ENCODE assay signal across 14 cellular contexts in the genomic region with DNA sequence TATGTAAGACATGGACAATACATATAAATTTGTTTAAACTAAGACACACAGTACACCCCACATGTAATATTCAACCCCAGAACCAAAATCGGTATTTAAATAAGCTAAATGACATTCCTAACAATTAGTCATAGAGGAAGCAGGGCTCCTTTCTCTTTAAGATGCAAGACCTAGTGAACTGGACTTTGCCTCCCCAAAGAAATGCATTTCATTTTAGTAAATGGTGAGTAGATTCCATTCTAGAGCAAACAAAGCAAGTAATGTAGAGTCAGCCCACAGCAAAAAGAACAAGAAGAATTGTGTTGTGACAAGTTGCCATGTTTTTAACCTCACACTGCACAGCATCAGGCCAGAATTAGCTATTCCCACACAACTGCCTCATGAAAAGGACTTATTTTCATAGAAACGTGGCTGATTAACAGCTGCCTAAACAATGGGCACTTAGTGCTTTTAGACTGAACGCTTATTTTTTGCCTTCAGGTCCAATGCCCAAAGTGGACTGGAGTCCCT. TPM values are rescaled to one million over a fixed set of nuclear protein-coding genes. Genes with fewer than 3 reads are reported as not detected.
DNase-seq lines count a peak whose midpoint lies in the region; ATAC-seq and TF ChIP-seq lines count a peak whose summit lies in the region.
"Had no signal": no experiment of that assay in that cellular context is flagged by ENCODE, and none has a peak within 500 bp of the region (broad histone marks: within the 10 kb centered on the region; RNA-seq: fewer than 3 reads in every experiment).

No MANE protein-coding gene starts in this region.

- CTCF ChIA-PET in SK-N-SH (lab: Yijun Ruan, JAX): interaction anchor here (0.8 to 1.5 kb wide), 5 partner anchors 11 to 44 kb away, joined by 3 to 4 read pairs (median 4); a partner anchor contains a TSS

- H3K27me3 ChIP-seq in SK-N-SH (ENCODE audit: insufficient read depth) (no peaks in the 10 kb centered on the region), right cardiac atrium (ENCODE audit: control insufficient read depth, insufficient read depth) (no peaks in the 10 kb centered on the region)
- H3K27me3 ChIP-seq: left lung had no signal

- H3K9me2 ChIP-seq in SK-N-SH: no peaks in the 10 kb centered on the region

- peaks cover 29 to 35% of the 10 kb centered on the region in 2 experiments for H3K36me3 ChIP-seq in SK-N-SH (replicated peaks in 1 of 2; ENCODE audit: control insufficient read depth in 1 of 2, insufficient read depth in 2 of 2, low read length in 1 of 2)

- H3K4me2 ChIP-seq in SK-N-SH: peak overlapping the region; percentile 36

- H2AFZ ChIP-seq in SK-N-SH (ENCODE audit: low read depth): no peak overlapping the region

- H4K20me1 ChIP-seq in SK-N-SH (ENCODE audit: insufficient read depth): peaks cover 57% of the 10 kb centered on the region

- POLR2A ChIA-PET in SK-N-SH (lab: Yijun Ruan, JAX): interaction anchor here (0.6 kb wide), 1 partner anchor 13 kb away, joined by 3 read pairs; no protein-coding TSS in a partner anchor

- intact Hi-C loops in left colon (cut with DNase I, micrococcal nuclease) (no loop called here), right cardiac atrium (cut with DNase I) (no loop called here)

- peaks cover 79% of the 10 kb centered on the region for H3K79me2 ChIP-seq in SK-N-SH (ENCODE audit: insufficient read depth)

- TF ChIP-seq EP300 in SK-N-SH (IDR thresholded peaks at IDR 0.05; ENCODE audit: borderline replicate concordance in 1 of 2, low read depth in 1 of 2, low read length in 1 of 2): no peak

- DNase-seq in SK-N-SH (no peak), left colon (no peak), superior temporal gyrus (ENCODE audit: extremely low spot score) (peak; percentile 80), SW 1271 (lab: John Stamatoyannopoulos, UW) (no peak), dedifferentiated amniotic fluid mesenchymal stem cell (ENCODE audit: extremely low spot score) (no peak), right cardiac atrium (no peak)
- DNase-seq: DMS153, left lung, NCI-H2227 treated with DMSO at 0.1 percent for 48 hours, occipital lobe had no signal

- TF ChIP-seq RAD21 in SK-N-SH (IDR thresholded peaks at IDR 0.05; ENCODE audit: low read length): no peak

- H3K9me3 ChIP-seq in SK-N-SH: no peaks in the 10 kb centered on the region
- H3K9me3 ChIP-seq in right cardiac atrium (ENCODE audit: control insufficient read depth, low read length): no peaks in the 10 kb centered on the region
- H3K9me3 ChIP-seq: left lung had no signal

- TF ChIP-seq CTCF in SK-N-SH (IDR thresholded peaks at IDR 0.05): no peak

- no peak overlapping the region for H3K4me3 ChIP-seq in SK-N-SH (ENCODE audit: low read depth in 2 of 2, low read length in 1 of 2)
- H3K4me3 ChIP-seq in right cardiac atrium (ENCODE audit: low read length): no peak overlapping the region
- H3K4me3 ChIP-seq: left lung had no signal

- H3K27ac ChIP-seq in SK-N-SH (ENCODE audit: low read depth in 2 of 2, low read length in 1 of 2) (peak overlapping the region in 1 of 2 experiments; percentile 9; a peak in 2 of 4 replicates), angular gyrus (ENCODE audit: low read depth, low read length) (peak overlapping the region; percentile 74), right cardiac atrium (ENCODE audit: low read length) (no peak overlapping the region)
- H3K27ac ChIP-seq: 22Rv1 had no signal

- no peaks in the 10 kb centered on the region for H3F3A ChIP-seq in SK-N-SH (replicated peaks; ENCODE audit: insufficient read depth)

- ATAC-seq in SK-N-SH treated with all-trans-retinoic acid at 6 μM for 48 hours (no peak; the same call in 2 of the 3 replicates), left colon (peak; percentile 71), right cardiac atrium (no peak)
- ATAC-seq: left lung, Right ventricle myocardium inferior had no signal

- 69% methylated on average over 3 of the region's 3 CpGs for WGBS in SK-N-SH (ENCODE audit: low lambda C conversion rate)
- 74% methylated on average over 3 of the region's 3 CpGs for WGBS in right cardiac atrium

- peak overlapping the region; percentile 6; the same call in 1 of the 2 replicates for H3K9ac ChIP-seq in SK-N-SH

- H3K4me1 ChIP-seq in SK-N-SH (ENCODE audit: control insufficient read depth in 1 of 2, insufficient read depth in 2 of 2, low read depth in 1 of 2, low read length in 1 of 2) (peaks cover 6 to 8% of the 10 kb centered on the region in 2 experiments; a peak in 2 of 4 replicates), right cardiac atrium (ENCODE audit: control insufficient read depth, insufficient read depth, low read length) (peaks cover 3% of the 10 kb centered on the region)

TF ChIP-seq in SK-N-SH, 30 proteins besides CTCF, POLR2A, EP300 and RAD21 (continues in another document):
- no peak for TF ChIP-seq FOSL2 (IDR thresholded peaks at IDR 0.05; ENCODE audit: borderline replicate concordance, low read depth)
- TF ChIP-seq POLR2AphosphoS5 (IDR thresholded peaks at IDR 0.05; ENCODE audit: low read depth, low read length): no peak
- TF ChIP-seq RCOR1 (IDR thresholded peaks at IDR 0.05; ENCODE audit: low read length): no peak
- TF ChIP-seq, protein P1, sequence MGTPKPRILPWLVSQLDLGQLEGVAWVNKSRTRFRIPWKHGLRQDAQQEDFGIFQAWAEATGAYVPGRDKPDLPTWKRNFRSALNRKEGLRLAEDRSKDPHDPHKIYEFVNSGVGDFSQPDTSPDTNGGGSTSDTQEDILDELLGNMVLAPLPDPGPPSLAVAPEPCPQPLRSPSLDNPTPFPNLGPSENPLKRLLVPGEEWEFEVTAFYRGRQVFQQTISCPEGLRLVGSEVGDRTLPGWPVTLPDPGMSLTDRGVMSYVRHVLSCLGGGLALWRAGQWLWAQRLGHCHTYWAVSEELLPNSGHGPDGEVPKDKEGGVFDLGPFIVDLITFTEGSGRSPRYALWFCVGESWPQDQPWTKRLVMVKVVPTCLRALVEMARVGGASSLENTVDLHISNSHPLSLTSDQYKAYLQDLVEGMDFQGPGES (IDR thresholded peaks at IDR 0.05; ENCODE audit: low read depth, low read length): no peak
- TF ChIP-seq TAF1 (IDR thresholded peaks at IDR 0.05; ENCODE audit: borderline replicate concordance, low read depth, low read length): no peak
- no peak for TF ChIP-seq FOXJ3 (CRISPR knock-in tag; IDR thresholded peaks at IDR 0.05)
- no peak for TF ChIP-seq GATA2 (CRISPR knock-in tag; IDR thresholded peaks at IDR 0.05)

TF ChIP-seq in SK-N-SH treated with all-trans-retinoic acid at 6 μM for 48 hours, 23 proteins besides CTCF, POLR2A, EP300 and RAD21 (continues in another document):
- no peak for TF ChIP-seq PPARA (CRISPR knock-in tag; IDR thresholded peaks at IDR 0.05; ENCODE audit: borderline replicate concordance)
- TF ChIP-seq ZNF565 (CRISPR knock-in tag; conservative IDR thresholded peaks at IDR 0.05; ENCODE audit: low read depth): no peak
- TF ChIP-seq ZFP30 (CRISPR knock-in tag; IDR thresholded peaks at IDR 0.05): no peak
- TF ChIP-seq ZFP3 (CRISPR knock-in tag; IDR thresholded peaks at IDR 0.05): no peak
- TF ChIP-seq, protein P2, sequence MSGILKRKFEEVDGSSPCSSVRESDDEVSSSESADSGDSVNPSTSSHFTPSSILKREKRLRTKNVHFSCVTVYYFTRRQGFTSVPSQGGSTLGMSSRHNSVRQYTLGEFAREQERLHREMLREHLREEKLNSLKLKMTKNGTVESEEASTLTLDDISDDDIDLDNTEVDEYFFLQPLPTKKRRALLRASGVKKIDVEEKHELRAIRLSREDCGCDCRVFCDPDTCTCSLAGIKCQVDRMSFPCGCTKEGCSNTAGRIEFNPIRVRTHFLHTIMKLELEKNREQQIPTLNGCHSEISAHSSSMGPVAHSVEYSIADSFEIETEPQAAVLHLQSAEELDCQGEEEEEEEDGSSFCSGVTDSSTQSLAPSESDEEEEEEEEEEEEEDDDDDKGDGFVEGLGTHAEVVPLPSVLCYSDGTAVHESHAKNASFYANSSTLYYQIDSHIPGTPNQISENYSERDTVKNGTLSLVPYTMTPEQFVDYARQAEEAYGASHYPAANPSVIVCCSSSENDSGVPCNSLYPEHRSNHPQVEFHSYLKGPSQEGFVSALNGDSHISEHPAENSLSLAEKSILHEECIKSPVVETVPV (CRISPR knock-in tag; IDR thresholded peaks at IDR 0.05): no peak
- TF ChIP-seq ISL1 (CRISPR knock-in tag; IDR thresholded peaks at IDR 0.05): no peak

RNA-seq across cellular contexts. Expression of a gene that starts 14.4 kb away (rescaled TPM):
- polyA plus RNA-seq in SK-N-SH (2012; rRNA removed) (38.8 and 48.5 TPM in 2 replicates), right cardiac atrium (60.7 TPM)
- 63.0 and 77.9 TPM in 2 replicates for polyA plus RNA-seq in SK-N-SH (2012; cell fraction: cytosol; rRNA removed)
- polyA plus RNA-seq in SK-N-SH (2012; cell fraction: nucleus; rRNA removed): 24.5 and 41.2 TPM in 2 replicates
- total RNA-seq in left colon (10 to 100 TPM; 76.5 to 84.6 TPM), right cardiac atrium (10 to 100 TPM; 56.2 to 81.5 (median 65.3) TPM)

RNA-seq across cellular contexts. Expression of a gene that starts 17.0 kb away (rescaled TPM):
- polyA plus RNA-seq in SK-N-SH (2012; rRNA removed): 89.8 and 91.8 TPM in 2 replicates
- polyA plus RNA-seq in SK-N-SH (2012; cell fraction: cytosol; rRNA removed): 61.8 and 74.3 TPM in 2 replicates
- 56.1 and 72.7 TPM in 2 replicates for polyA plus RNA-seq in SK-N-SH (2012; cell fraction: nucleus; rRNA removed)
- total RNA-seq in left colon: 10 to 100 TPM; 29.4 to 31.9 TPM
- 10 to 100 TPM; 39.1 to 47.9 (median 40.4) TPM for total RNA-seq in right cardiac atrium
- polyA plus RNA-seq in right cardiac atrium: 53.9 TPM

RNA-seq across cellular contexts. Expression of a gene that starts 36.3 kb away (rescaled TPM):
- polyA plus RNA-seq in SK-N-SH (2012; rRNA removed) (44.8 and 54.8 TPM in 2 replicates), right cardiac atrium (32.1 TPM)
- polyA plus RNA-seq in SK-N-SH (2012; cell fraction: cytosol; rRNA removed): 24.4 and 36.0 TPM in 2 replicates
- 47.8 and 67.5 TPM in 2 replicates for polyA plus RNA-seq in SK-N-SH (2012; cell fraction: nucleus; rRNA removed)
- total RNA-seq in left colon (10 to 100 TPM; 45.6 to 53.6 TPM), right cardiac atrium (10 to 100 TPM; 37.1 to 41.1 (median 39.2) TPM)

RNA-seq across cellular contexts. Expression of a gene that starts 47.6 kb away (rescaled TPM):
- 0.44 and 0.52 TPM in 2 replicates for polyA plus RNA-seq in SK-N-SH (2012; rRNA removed)
- polyA plus RNA-seq in SK-N-SH (2012; cell fraction: cytosol; rRNA removed): 0.19 and 0.45 TPM in 2 replicates
- 0.83 and 0.94 TPM in 2 replicates for polyA plus RNA-seq in SK-N-SH (2012; cell fraction: nucleus; rRNA removed)
- 1 to 10 TPM; 1.8 to 2.5 TPM for total RNA-seq in left colon
- 1 to 10 TPM in 1 of 4 donors, under 1 TPM in 3; 0.60 to 1.2 (median 0.66) TPM for total RNA-seq in right cardiac atrium
- polyA plus RNA-seq in right cardiac atrium: 0.91 TPM
